In genomic region chr2:70087703-70088507, GRCh38 we compare ENCODE assay signal across 1 cellular context.
TF ChIP-seq lines count a peak whose summit lies in the region.

No MANE protein-coding gene starts in this region.

TF ChIP-seq in HepG2, 621 proteins besides CTCF, POLR2A, EP300 and RAD21 (continued from another document and continues in another):
- TF ChIP-seq ZSCAN5A (CRISPR knock-in tag; IDR thresholded peaks at IDR 0.05; ENCODE audit: borderline replicate concordance) (no peak), TAF15 (IDR thresholded peaks at IDR 0.05; ENCODE audit: low read depth, low read length, poor library complexity, severe bottlenecking) (no peak), ATRX (CRISPR knock-in tag; IDR thresholded peaks at IDR 0.05; ENCODE audit: borderline replicate concordance) (no peak), ZNF205 (CRISPR knock-in tag; IDR thresholded peaks at IDR 0.05) (0 out of 2 replicates have a peak, but pooled peaks have one; percentile 34), YEATS2 (CRISPR knock-in tag; IDR thresholded peaks at IDR 0.05; ENCODE audit: borderline replicate concordance) (no peak), RCOR2 (CRISPR knock-in tag; IDR thresholded peaks at IDR 0.05) (no peak), SATB2 (CRISPR knock-in tag; IDR thresholded peaks at IDR 0.05) (no peak), NFIB (CRISPR knock-in tag; IDR thresholded peaks at IDR 0.05; ENCODE audit: borderline replicate concordance) (no peak), HIC2 (CRISPR knock-in tag; IDR thresholded peaks at IDR 0.05; ENCODE audit: low read depth) (0 out of 2 replicates have a peak, but pooled peaks have one; percentile 64), CREM (IDR thresholded peaks at IDR 0.05) (no peak), CREM (CRISPR knock-in tag; IDR thresholded peaks at IDR 0.05) (no peak), ZHX2 (IDR thresholded peaks at IDR 0.05; ENCODE audit: low read depth) (no peak), ZHX2 (CRISPR knock-in tag; IDR thresholded peaks at IDR 0.05; ENCODE audit: borderline replicate concordance) (no peak), ARHGAP35 (CRISPR knock-in tag; IDR thresholded peaks at IDR 0.05; ENCODE audit: borderline replicate concordance) (peak; percentile 87), ZNF543 (CRISPR knock-in tag; IDR thresholded peaks at IDR 0.05) (peak; percentile 77), ZFP62 (CRISPR knock-in tag; IDR thresholded peaks at IDR 0.05) (no peak), ZC3H13 (CRISPR knock-in tag; IDR thresholded peaks at IDR 0.05) (peak; percentile 100), ZNF296 (CRISPR knock-in tag; conservative IDR thresholded peaks at IDR 0.05) (peak; percentile 10; the same call in 1 of the 2 replicates), ZNF317 (CRISPR knock-in tag; IDR thresholded peaks at IDR 0.05) (0 out of 2 replicates have a peak, but pooled peaks have one; percentile 53), JUND (CRISPR knock-in tag; IDR thresholded peaks at IDR 0.05) (no peak), TMF1 (CRISPR knock-in tag; IDR thresholded peaks at IDR 0.05; ENCODE audit: low read depth) (peak; percentile 1; the same call in 1 of the 2 replicates), ZNF629 (CRISPR knock-in tag; conservative IDR thresholded peaks at IDR 0.05) (0 out of 2 replicates have a peak, but pooled peaks have one; percentile 16), ZFP36L2 (CRISPR knock-in tag; IDR thresholded peaks at IDR 0.05) (peak; percentile 60; the same call in 1 of the 2 replicates), HNRNPUL1 (IDR thresholded peaks at IDR 0.05; ENCODE audit: low read depth, low read length) (no peak), ZSCAN9 (CRISPR knock-in tag; IDR thresholded peaks at IDR 0.05; ENCODE audit: borderline replicate concordance) (no peak), MTF2 (CRISPR knock-in tag; IDR thresholded peaks at IDR 0.05; ENCODE audit: borderline replicate concordance) (no peak), NAIF1 (CRISPR knock-in tag; IDR thresholded peaks at IDR 0.05; ENCODE audit: borderline replicate concordance) (no peak; the same call in 1 of the 2 replicates), MED13 (CRISPR knock-in tag; IDR thresholded peaks at IDR 0.05) (no peak; the same call in 1 of the 2 replicates), MTERF4 (CRISPR knock-in tag; IDR thresholded peaks at IDR 0.05) (peak; percentile 83; the same call in 1 of the 2 replicates), CREB3 (CRISPR knock-in tag; IDR thresholded peaks at IDR 0.05) (no peak), ZNF20 (CRISPR knock-in tag; IDR thresholded peaks at IDR 0.05) (peak; percentile 90; the same call in 1 of the 2 replicates), ZZZ3 (CRISPR knock-in tag; IDR thresholded peaks at IDR 0.05; ENCODE audit: borderline replicate concordance) (peak; percentile 78), ZNF740 (CRISPR knock-in tag; IDR thresholded peaks at IDR 0.05) (no peak; the same call in 1 of the 2 replicates), ZFP82 (CRISPR knock-in tag; IDR thresholded peaks at IDR 0.05; ENCODE audit: borderline replicate concordance) (no peak; the same call in 1 of the 2 replicates), MXD4 (CRISPR knock-in tag; IDR thresholded peaks at IDR 0.05) (peak; percentile 55; the same call in 1 of the 2 replicates), FOXK2 (IDR thresholded peaks at IDR 0.05) (no peak), ZNF24 (IDR thresholded peaks at IDR 0.05) (no peak), IRX3 (CRISPR knock-in tag; IDR thresholded peaks at IDR 0.05; ENCODE audit: borderline replicate concordance, low read depth) (no peak; the same call in 1 of the 2 replicates), HNF1A (IDR thresholded peaks at IDR 0.05; ENCODE audit: low read depth) (no peak), HNF1A (CRISPR knock-in tag; IDR thresholded peaks at IDR 0.05; ENCODE audit: borderline replicate concordance) (0 out of 2 replicates have a peak, but pooled peaks have one; percentile 23), JARID2 (CRISPR knock-in tag; IDR thresholded peaks at IDR 0.05; ENCODE audit: insufficient replicate concordance) (no peak), ZNF446 (CRISPR knock-in tag; IDR thresholded peaks at IDR 0.05) (peak; percentile 50), DBP (CRISPR knock-in tag; IDR thresholded peaks at IDR 0.05; ENCODE audit: not compliant biosample characterization) (peak; percentile 87), ZNF280B (CRISPR knock-in tag; IDR thresholded peaks at IDR 0.05; ENCODE audit: borderline replicate concordance) (peak; percentile 93)
